3 cellular contexts compared by ENCODE assay signal in the genomic region with DNA sequence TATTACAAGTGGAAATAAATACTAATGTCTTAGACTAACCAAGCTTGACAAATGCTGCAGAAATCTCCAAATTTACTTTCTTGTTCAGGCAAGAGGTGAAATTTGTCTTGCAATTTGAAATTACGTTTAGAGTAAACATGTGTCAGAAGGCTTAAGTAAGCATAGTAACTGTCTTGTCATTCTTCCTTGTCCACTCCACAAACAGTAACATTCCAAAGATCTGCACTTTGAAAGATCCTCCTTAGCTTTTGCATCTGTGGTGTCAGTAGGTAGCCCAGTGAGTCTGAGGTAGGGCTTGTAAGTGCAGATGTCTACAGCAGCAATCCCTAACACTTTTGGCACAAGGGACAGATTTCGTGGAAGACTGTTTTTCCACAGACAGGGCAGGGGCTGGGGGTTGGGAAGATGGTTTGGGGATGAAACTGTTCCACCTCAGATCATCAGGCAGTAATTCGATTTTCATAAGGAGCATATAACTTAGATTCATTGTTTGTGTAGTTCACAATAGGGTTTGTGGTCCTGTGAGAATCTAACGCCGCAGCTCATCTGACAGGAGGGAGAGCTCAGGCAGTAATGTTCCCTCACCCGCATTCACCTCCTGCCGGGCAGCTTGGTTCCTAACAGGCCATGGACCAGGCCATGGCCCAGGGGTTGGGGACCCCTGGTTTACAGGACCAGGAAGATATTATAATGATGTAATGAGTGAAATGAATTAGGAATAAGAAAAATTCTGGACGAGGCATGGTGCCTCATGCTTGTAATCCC.
A peak's percentile ranks its signal among the peaks of the same experiment; 100 is the strongest.
TF ChIP-seq lines count a peak whose summit lies in the region.

No MANE protein-coding gene starts in this region.

TF ChIP-seq in SK-N-SH treated with all-trans-retinoic acid at 6 μM for 48 hours, 23 proteins besides CTCF, POLR2A, EP300 and RAD21:
- TF ChIP-seq, protein P1, sequence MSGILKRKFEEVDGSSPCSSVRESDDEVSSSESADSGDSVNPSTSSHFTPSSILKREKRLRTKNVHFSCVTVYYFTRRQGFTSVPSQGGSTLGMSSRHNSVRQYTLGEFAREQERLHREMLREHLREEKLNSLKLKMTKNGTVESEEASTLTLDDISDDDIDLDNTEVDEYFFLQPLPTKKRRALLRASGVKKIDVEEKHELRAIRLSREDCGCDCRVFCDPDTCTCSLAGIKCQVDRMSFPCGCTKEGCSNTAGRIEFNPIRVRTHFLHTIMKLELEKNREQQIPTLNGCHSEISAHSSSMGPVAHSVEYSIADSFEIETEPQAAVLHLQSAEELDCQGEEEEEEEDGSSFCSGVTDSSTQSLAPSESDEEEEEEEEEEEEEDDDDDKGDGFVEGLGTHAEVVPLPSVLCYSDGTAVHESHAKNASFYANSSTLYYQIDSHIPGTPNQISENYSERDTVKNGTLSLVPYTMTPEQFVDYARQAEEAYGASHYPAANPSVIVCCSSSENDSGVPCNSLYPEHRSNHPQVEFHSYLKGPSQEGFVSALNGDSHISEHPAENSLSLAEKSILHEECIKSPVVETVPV (CRISPR knock-in tag; IDR thresholded peaks at IDR 0.05), result no peak
- TF ChIP-seq, protein P2, sequence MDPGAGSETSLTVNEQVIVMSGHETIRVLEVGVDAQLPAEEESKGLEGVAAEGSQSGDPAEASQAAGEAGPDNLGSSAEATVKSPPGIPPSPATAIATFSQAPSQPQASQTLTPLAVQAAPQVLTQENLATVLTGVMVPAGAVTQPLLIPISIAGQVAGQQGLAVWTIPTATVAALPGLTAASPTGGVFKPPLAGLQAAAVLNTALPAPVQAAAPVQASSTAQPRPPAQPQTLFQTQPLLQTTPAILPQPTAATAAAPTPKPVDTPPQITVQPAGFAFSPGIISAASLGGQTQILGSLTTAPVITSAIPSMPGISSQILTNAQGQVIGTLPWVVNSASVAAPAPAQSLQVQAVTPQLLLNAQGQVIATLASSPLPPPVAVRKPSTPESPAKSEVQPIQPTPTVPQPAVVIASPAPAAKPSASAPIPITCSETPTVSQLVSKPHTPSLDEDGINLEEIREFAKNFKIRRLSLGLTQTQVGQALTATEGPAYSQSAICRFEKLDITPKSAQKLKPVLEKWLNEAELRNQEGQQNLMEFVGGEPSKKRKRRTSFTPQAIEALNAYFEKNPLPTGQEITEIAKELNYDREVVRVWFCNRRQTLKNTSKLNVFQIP (CRISPR knock-in tag; IDR thresholded peaks at IDR 0.05; ENCODE audit: borderline replicate concordance, low read depth), result no peak
- TF ChIP-seq, protein P3, sequence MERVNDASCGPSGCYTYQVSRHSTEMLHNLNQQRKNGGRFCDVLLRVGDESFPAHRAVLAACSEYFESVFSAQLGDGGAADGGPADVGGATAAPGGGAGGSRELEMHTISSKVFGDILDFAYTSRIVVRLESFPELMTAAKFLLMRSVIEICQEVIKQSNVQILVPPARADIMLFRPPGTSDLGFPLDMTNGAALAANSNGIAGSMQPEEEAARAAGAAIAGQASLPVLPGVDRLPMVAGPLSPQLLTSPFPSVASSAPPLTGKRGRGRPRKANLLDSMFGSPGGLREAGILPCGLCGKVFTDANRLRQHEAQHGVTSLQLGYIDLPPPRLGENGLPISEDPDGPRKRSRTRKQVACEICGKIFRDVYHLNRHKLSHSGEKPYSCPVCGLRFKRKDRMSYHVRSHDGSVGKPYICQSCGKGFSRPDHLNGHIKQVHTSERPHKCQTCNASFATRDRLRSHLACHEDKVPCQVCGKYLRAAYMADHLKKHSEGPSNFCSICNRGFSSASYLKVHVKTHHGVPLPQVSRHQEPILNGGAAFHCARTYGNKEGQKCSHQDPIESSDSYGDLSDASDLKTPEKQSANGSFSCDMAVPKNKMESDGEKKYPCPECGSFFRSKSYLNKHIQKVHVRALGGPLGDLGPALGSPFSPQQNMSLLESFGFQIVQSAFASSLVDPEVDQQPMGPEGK (CRISPR knock-in tag; IDR thresholded peaks at IDR 0.05; ENCODE audit: borderline replicate concordance), result no peak
- no peak for TF ChIP-seq RARB (CRISPR knock-in tag; IDR thresholded peaks at IDR 0.05)
- no peak for TF ChIP-seq CSDC2 (CRISPR knock-in tag; IDR thresholded peaks at IDR 0.05)
- TF ChIP-seq TOX (CRISPR knock-in tag; IDR thresholded peaks at IDR 0.05; ENCODE audit: borderline replicate concordance), result no peak
- TF ChIP-seq ZFP3 (CRISPR knock-in tag; IDR thresholded peaks at IDR 0.05), result no peak
- no peak for TF ChIP-seq SNAI2 (CRISPR knock-in tag; IDR thresholded peaks at IDR 0.05)
- TF ChIP-seq, protein P4, sequence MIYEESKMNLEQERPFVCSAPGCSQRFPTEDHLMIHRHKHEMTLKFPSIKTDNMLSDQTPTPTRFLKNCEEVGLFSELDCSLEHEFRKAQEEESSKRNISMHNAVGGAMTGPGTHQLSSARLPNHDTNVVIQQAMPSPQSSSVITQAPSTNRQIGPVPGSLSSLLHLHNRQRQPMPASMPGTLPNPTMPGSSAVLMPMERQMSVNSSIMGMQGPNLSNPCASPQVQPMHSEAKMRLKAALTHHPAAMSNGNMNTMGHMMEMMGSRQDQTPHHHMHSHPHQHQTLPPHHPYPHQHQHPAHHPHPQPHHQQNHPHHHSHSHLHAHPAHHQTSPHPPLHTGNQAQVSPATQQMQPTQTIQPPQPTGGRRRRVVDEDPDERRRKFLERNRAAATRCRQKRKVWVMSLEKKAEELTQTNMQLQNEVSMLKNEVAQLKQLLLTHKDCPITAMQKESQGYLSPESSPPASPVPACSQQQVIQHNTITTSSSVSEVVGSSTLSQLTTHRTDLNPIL (CRISPR knock-in tag; IDR thresholded peaks at IDR 0.05; ENCODE audit: low read depth), result no peak

TF ChIP-seq in SK-N-SH, 30 proteins besides CTCF, POLR2A, EP300 and RAD21:
- TF ChIP-seq, protein P5, sequence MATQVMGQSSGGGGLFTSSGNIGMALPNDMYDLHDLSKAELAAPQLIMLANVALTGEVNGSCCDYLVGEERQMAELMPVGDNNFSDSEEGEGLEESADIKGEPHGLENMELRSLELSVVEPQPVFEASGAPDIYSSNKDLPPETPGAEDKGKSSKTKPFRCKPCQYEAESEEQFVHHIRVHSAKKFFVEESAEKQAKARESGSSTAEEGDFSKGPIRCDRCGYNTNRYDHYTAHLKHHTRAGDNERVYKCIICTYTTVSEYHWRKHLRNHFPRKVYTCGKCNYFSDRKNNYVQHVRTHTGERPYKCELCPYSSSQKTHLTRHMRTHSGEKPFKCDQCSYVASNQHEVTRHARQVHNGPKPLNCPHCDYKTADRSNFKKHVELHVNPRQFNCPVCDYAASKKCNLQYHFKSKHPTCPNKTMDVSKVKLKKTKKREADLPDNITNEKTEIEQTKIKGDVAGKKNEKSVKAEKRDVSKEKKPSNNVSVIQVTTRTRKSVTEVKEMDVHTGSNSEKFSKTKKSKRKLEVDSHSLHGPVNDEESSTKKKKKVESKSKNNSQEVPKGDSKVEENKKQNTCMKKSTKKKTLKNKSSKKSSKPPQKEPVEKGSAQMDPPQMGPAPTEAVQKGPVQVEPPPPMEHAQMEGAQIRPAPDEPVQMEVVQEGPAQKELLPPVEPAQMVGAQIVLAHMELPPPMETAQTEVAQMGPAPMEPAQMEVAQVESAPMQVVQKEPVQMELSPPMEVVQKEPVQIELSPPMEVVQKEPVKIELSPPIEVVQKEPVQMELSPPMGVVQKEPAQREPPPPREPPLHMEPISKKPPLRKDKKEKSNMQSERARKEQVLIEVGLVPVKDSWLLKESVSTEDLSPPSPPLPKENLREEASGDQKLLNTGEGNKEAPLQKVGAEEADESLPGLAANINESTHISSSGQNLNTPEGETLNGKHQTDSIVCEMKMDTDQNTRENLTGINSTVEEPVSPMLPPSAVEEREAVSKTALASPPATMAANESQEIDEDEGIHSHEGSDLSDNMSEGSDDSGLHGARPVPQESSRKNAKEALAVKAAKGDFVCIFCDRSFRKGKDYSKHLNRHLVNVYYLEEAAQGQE (IDR thresholded peaks at IDR 0.05; ENCODE audit: low read depth, low read length), result no peak
- TF ChIP-seq MEF2A (IDR thresholded peaks at IDR 0.05; ENCODE audit: borderline replicate concordance, low read depth) (no peak), RCOR1 (IDR thresholded peaks at IDR 0.05; ENCODE audit: low read length) (no peak), POLR2AphosphoS5 (IDR thresholded peaks at IDR 0.05; ENCODE audit: low read depth, low read length) (no peak), JUND (IDR thresholded peaks at IDR 0.05) (no peak)
TF ChIP-seq in SK-N-SH: peak in this region for 0.

TF ChIP-seq in GM12878, 131 proteins besides CTCF, POLR2A, EP300 and RAD21:
- TF ChIP-seq SMAD5 (IDR thresholded peaks at IDR 0.05; ENCODE audit: low read depth), result peak; percentile 38; the same call in 1 of the 2 replicates
- TF ChIP-seq FOXK2 (IDR thresholded peaks at IDR 0.05), result no peak
- TF ChIP-seq, protein P6, sequence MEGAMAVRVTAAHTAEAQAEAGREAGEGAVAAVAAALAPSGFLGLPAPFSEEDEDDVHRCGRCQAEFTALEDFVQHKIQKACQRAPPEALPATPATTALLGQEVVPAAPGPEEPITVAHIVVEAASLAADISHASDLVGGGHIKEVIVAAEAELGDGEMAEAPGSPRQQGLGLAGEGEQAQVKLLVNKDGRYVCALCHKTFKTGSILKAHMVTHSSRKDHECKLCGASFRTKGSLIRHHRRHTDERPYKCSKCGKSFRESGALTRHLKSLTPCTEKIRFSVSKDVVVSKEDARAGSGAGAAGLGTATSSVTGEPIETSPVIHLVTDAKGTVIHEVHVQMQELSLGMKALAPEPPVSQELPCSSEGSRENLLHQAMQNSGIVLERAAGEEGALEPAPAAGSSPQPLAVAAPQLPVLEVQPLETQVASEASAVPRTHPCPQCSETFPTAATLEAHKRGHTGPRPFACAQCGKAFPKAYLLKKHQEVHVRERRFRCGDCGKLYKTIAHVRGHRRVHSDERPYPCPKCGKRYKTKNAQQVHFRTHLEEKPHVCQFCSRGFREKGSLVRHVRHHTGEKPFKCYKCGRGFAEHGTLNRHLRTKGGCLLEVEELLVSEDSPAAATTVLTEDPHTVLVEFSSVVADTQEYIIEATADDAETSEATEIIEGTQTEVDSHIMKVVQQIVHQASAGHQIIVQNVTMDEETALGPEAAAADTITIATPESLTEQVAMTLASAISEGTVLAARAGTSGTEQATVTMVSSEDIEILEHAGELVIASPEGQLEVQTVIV (IDR thresholded peaks at IDR 0.05; ENCODE audit: borderline replicate concordance, partially characterized antibody), result no peak
- 0 out of 2 replicates have a peak, but pooled peaks have one; percentile 16 for TF ChIP-seq PML (IDR thresholded peaks at IDR 0.05; ENCODE audit: low read length)
- peak; percentile 15; the same call in 1 of the 2 replicates for TF ChIP-seq MTA3 (IDR thresholded peaks at IDR 0.05; ENCODE audit: borderline replicate concordance, low read length)
- TF ChIP-seq POLR2AphosphoS5 (IDR thresholded peaks at IDR 0.05; ENCODE audit: low read length), result peak; percentile 53
- 0 out of 2 replicates have a peak, but pooled peaks have one; percentile 2 for TF ChIP-seq CBFB (IDR thresholded peaks at IDR 0.05; ENCODE audit: low read depth)
